Comparison of ENCODE assay signal across 20 cellular contexts in genomic region chr22:32329202-32329645, GRCh38. TPM values are rescaled to one million over a fixed set of nuclear protein-coding genes. Genes with fewer than 3 reads are reported as not detected.
"Had no signal": no experiment of that assay in that cellular context is flagged by ENCODE, and none has a peak within 500 bp of the region (broad histone marks: within the 10 kb centered on the region; RNA-seq: fewer than 3 reads in every experiment).

No MANE protein-coding gene starts in this region.

- DNase-seq: effector memory CD4-positive, alpha-beta T cell; erythroblast; foreskin melanocyte; hippocampal formation; left colon; mammary epithelial cell; mucosa of descending colon; right cardiac atrium; small intestine; stimulated activated CD4-positive, alpha-beta T cell treated with anti-CD3 and anti-CD28 coated beads, Interleukin-12 subunit alpha, Interleukin-12 subunit beta, amount 100 ng/mL, for 4 hours; stimulated activated CD4-positive, alpha-beta T cell treated with anti-CD3 and anti-CD28 coated beads, Interleukin-2, amount 100 ng/mL, for 48 hours; stimulated activated naive CD4-positive, alpha-beta T cell treated with Interleukin-2 at 50 U/mL for 16 hours; upper lobe of left lung had no signal

- H3K4me3 ChIP-seq: mucosa of descending colon, suprapubic skin, tibial artery, upper lobe of left lung had no signal

- H3K4me1 ChIP-seq: suprapubic skin, tibial artery had no signal

- H3K27me3 ChIP-seq: upper lobe of left lung had no signal

- H3K9me3 ChIP-seq: mucosa of descending colon, suprapubic skin, tibial artery, upper lobe of left lung had no signal

- ATAC-seq: left colon; mucosa of descending colon; naive thymus-derived CD8-positive, alpha-beta T cell; right cardiac atrium had no signal

- H3K36me3 ChIP-seq: suprapubic skin, tibial artery, upper lobe of left lung had no signal

- H3K27ac ChIP-seq: suprapubic skin, tibial artery, upper lobe of left lung had no signal

RNA-seq across cellular contexts. Expression of gene RFPL3, which starts 28.4 kb away (rescaled TPM):
- total RNA-seq: kidney epithelial cell; left colon; lower leg skin; mammary epithelial cell; mucosa of descending colon; naive thymus-derived CD8-positive, alpha-beta T cell; neural crest cell; osteoblast; right cardiac atrium; suprapubic skin; upper lobe of left lung had no signal
